Comparison of ENCODE assay signal across 20 cellular contexts in the genomic region with DNA sequence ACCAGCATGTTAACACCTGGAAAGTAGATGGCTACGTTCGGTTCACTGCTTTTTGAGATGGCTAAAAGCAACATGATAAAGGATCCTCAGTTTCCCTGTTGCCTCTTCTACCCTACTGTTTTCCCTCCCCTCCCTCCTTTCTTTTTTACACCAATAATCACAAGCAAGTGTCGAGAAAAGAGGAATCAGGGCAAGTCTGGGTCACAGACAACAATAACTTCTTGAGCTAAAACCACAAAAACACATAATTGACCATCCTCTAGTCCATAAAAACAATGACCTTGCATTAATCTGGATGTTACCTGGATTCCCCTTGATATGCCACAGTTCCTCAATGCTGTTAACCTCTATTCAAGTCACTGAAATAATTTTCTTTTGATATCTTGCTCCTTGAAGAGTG.
DNase-seq lines count a peak whose midpoint lies in the region; ATAC-seq, FAIRE-seq and TF ChIP-seq lines count a peak whose summit lies in the region.
"Had no signal": no experiment of that assay in that cellular context is flagged by ENCODE, and none has a peak within 500 bp of the region (broad histone marks: within the 10 kb centered on the region; RNA-seq: fewer than 3 reads in every experiment).

No MANE protein-coding gene starts in this region.

- no peaks in the 10 kb centered on the region for H4K20me1 ChIP-seq in GM12878 (ENCODE audit: control insufficient read depth, insufficient read depth)

- no peak for TF ChIP-seq RAD21 in GM12878 (IDR thresholded peaks at IDR 0.05; ENCODE audit: insufficient read depth, low read depth, low read length)

- DNase-seq in HL-60 (ENCODE audit: low read depth in 1 of 2, low spot score in 1 of 2) (no peak), NB4 (ENCODE audit: low read depth) (peak; percentile 29), GM12878 (ENCODE audit: low read depth, low spot score) (no peak), HuH-7.5 (ENCODE audit: low spot score) (no peak), amygdala (lab: John Stamatoyannopoulos, UW) (no peak)
- DNase-seq in stimulated activated CD4-positive, alpha-beta T cell treated with anti-CD3 and anti-CD28 coated beads, Interleukin-4, amount 100 ng/mL, for 4 hours, result no peak
- DNase-seq: ACHN; AML-193; Calu3; CD4-positive, alpha-beta memory T cell; DMS79 treated with DMSO at 0.1 percent for 48 hours; GF-D8; IMR-90; Karpas-422 had no signal

- ATAC-seq in GM12878 (no peak), GM21515 (IDR thresholded peaks at IDR 0.05; ENCODE audit: unreplicated experiment) (no peak)
- ATAC-seq: K562 had no signal

- H3K27ac ChIP-seq in HL-60 (replicated peaks), result peak overlapping the region; percentile 86
- H3K27ac ChIP-seq in GM12878 (ENCODE audit: control insufficient read depth, insufficient read depth), result no peak overlapping the region

- H3K36me3 ChIP-seq in GM12878 (ENCODE audit: control insufficient read depth in 2 of 2, insufficient read depth in 2 of 2, low read length in 1 of 2), result no peaks in the 10 kb centered on the region
- H3K36me3 ChIP-seq: HAP-1 had no signal

- H3K27me3 ChIP-seq in HL-60 (ENCODE audit: insufficient read depth, poor library complexity, severe bottlenecking) (no peaks in the 10 kb centered on the region), GM12878 (replicated peaks in 1 of 2; ENCODE audit: control insufficient read depth in 2 of 2, insufficient read depth in 2 of 2, low read length in 1 of 2) (no peaks in the 10 kb centered on the region)

- H3K79me2 ChIP-seq in GM12878 (ENCODE audit: control insufficient read depth, insufficient read depth, low read length), result no peaks in the 10 kb centered on the region

- FAIRE-seq in GM12878 (lab: Jason Lieb, UNC), result no peak
- FAIRE-seq: A204.1, GM12891, H1, K562 had no signal

- H3K4me1 ChIP-seq in GM12878 (ENCODE audit: control insufficient read depth, insufficient read depth, low read length), result 0 out of 2 replicates have a peak, but pooled peaks cover 3% of the 10 kb centered on the region
- H3K4me1 ChIP-seq: HAP-1 had no signal

- SMC1A ChIA-PET in GM12878 (lab: Charles Lee; ENCODE audit: uncharacterized antibody, unreplicated experiment), result interaction anchor here (1.0 to 5.7 kb wide), 4 partner anchors 20 to 245 kb away, joined by 3 to 38 read pairs (median 4); no protein-coding TSS in a partner anchor

- TF ChIP-seq CTCF in HL-60 (IDR thresholded peaks at IDR 0.05; ENCODE audit: insufficient read depth, low read length), result no peak
- TF ChIP-seq CTCF in NB4 (IDR thresholded peaks at IDR 0.05; ENCODE audit: low read depth, low read length), result no peak
- no peak for TF ChIP-seq CTCF in GM12878 (IDR thresholded peaks at IDR 0.05 in 2 of 3, conservative IDR thresholded peaks at IDR 0.05 in 1 of 3; ENCODE audit: control insufficient read depth in 2 of 3, extremely low read depth in 1 of 3, insufficient read depth in 1 of 3, low read depth in 3 of 3, low read length in 3 of 3)

- no peak overlapping the region for H3K9ac ChIP-seq in GM12878 (ENCODE audit: control insufficient read depth, insufficient read depth, low read length)

- H3K4me3 ChIP-seq in HL-60 (replicated peaks; ENCODE audit: insufficient read depth, low read length) (no peak overlapping the region), NB4 (ENCODE audit: low read depth, low read length) (no peak overlapping the region), GM12878 (no peak overlapping the region)
- H3K4me3 ChIP-seq: HAP-1, K562 had no signal

- BruUV-seq in GM12878 (replicated peaks; lab: Mats Ljungman, UMichigan), result no TSS peak

- in situ Hi-C loops in GM12878 (cut with MboI), result no loop called here

- POLR2A ChIA-PET in GM12878 (lab: Charles Lee), result interaction anchor here (1.5 kb wide), 1 partner anchor 31 kb away, joined by 4 read pairs; no protein-coding TSS in a partner anchor

- H3K9me3 ChIP-seq in GM12878 (replicated peaks; ENCODE audit: control insufficient read depth, insufficient read depth, low read length), result no peaks in the 10 kb centered on the region; the same call in 2 of the 3 replicates
- H3K9me3 ChIP-seq: HAP-1 had no signal

- RAD21 ChIA-PET in GM12878 (lab: Charles Lee; ENCODE audit: unreplicated experiment), result interaction anchor here (1.2 kb wide), 1 partner anchor 31 kb away, joined by 3 read pairs; no protein-coding TSS in a partner anchor

- no peak overlapping the region for H3K4me2 ChIP-seq in GM12878 (ENCODE audit: control insufficient read depth, insufficient read depth)

- TF ChIP-seq POLR2A in NB4 (IDR thresholded peaks at IDR 0.05; ENCODE audit: extremely low read depth, insufficient read length) (no peak), GM12878 (IDR thresholded peaks at IDR 0.05; ENCODE audit: low read depth, low read length) (no peak)

- no peak overlapping the region for H2AFZ ChIP-seq in GM12878 (ENCODE audit: control insufficient read depth, low read depth, low read length)

- 0% methylated on average over 3 of the region's 3 CpGs for WGBS in GM12878 (ENCODE audit: insufficient coverage, insufficient replicate concordance, low lambda C conversion rate, missing lambda C conversion rate)

- intact Hi-C loops in GM12878 (cut with micrococcal nuclease; ENCODE audit: unreplicated experiment), result no loop called here

- no peak for TF ChIP-seq EP300 in GM12878 (IDR thresholded peaks at IDR 0.05; ENCODE audit: borderline replicate concordance in 1 of 2, control insufficient read depth in 1 of 2, low read depth in 2 of 2, low read length in 2 of 2)

- CTCF ChIA-PET in GM12878 (lab: Yijun Ruan, JAX), result interaction anchor here (1.9 kb wide), 1 partner anchor 738 kb away, joined by 4 read pairs; no protein-coding TSS in a partner anchor

TF ChIP-seq in GM12878, 131 proteins besides CTCF, POLR2A, EP300 and RAD21:
- TF ChIP-seq IKZF2 (IDR thresholded peaks at IDR 0.05) (peak in 1 of 2 experiments; percentile 62; a peak in 2 of 4 replicates), MTA2 (IDR thresholded peaks at IDR 0.05; ENCODE audit: low read depth) (peak; percentile 63)
- TF ChIP-seq, protein P1, sequence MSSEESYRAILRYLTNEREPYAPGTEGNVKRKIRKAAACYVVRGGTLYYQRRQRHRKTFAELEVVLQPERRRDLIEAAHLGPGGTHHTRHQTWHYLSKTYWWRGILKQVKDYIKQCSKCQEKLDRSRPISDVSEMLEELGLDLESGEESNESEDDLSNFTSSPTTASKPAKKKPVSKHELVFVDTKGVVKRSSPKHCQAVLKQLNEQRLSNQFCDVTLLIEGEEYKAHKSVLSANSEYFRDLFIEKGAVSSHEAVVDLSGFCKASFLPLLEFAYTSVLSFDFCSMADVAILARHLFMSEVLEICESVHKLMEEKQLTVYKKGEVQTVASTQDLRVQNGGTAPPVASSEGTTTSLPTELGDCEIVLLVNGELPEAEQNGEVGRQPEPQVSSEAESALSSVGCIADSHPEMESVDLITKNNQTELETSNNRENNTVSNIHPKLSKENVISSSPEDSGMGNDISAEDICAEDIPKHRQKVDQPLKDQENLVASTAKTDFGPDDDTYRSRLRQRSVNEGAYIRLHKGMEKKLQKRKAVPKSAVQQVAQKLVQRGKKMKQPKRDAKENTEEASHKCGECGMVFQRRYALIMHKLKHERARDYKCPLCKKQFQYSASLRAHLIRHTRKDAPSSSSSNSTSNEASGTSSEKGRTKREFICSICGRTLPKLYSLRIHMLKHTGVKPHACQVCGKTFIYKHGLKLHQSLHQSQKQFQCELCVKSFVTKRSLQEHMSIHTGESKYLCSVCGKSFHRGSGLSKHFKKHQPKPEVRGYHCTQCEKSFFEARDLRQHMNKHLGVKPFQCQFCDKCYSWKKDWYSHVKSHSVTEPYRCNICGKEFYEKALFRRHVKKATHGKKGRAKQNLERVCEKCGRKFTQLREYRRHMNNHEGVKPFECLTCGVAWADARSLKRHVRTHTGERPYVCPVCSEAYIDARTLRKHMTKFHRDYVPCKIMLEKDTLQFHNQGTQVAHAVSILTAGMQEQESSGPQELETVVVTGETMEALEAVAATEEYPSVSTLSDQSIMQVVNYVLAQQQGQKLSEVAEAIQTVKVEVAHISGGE (CRISPR knock-in tag; IDR thresholded peaks at IDR 0.05), result no peak
- TF ChIP-seq, protein P2, sequence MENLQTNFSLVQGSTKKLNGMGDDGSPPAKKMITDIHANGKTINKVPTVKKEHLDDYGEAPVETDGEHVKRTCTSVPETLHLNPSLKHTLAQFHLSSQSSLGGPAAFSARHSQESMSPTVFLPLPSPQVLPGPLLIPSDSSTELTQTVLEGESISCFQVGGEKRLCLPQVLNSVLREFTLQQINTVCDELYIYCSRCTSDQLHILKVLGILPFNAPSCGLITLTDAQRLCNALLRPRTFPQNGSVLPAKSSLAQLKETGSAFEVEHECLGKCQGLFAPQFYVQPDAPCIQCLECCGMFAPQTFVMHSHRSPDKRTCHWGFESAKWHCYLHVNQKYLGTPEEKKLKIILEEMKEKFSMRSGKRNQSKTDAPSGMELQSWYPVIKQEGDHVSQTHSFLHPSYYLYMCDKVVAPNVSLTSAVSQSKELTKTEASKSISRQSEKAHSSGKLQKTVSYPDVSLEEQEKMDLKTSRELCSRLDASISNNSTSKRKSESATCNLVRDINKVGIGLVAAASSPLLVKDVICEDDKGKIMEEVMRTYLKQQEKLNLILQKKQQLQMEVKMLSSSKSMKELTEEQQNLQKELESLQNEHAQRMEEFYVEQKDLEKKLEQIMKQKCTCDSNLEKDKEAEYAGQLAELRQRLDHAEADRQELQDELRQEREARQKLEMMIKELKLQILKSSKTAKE (IDR thresholded peaks at IDR 0.05; ENCODE audit: low read depth, poor library complexity, severe bottlenecking), result peak; percentile 37
